Comparison of ENCODE assay signal across 9 cellular contexts in genomic region chr2:191688934-191689695, GRCh38. TPM values are rescaled to one million over a fixed set of nuclear protein-coding genes. Genes with fewer than 3 reads are reported as not detected.
DNase-seq lines count a peak whose midpoint lies in the region; ATAC-seq, FAIRE-seq and TF ChIP-seq lines count a peak whose summit lies in the region.
"Had no signal": no experiment of that assay in that cellular context is flagged by ENCODE, and none has a peak within 500 bp of the region (broad histone marks: within the 10 kb centered on the region; RNA-seq: fewer than 3 reads in every experiment).

No MANE protein-coding gene starts in this region.

- peak overlapping the region; percentile 52 for H3K4me2 ChIP-seq in astrocyte (ENCODE audit: low read length)

- WGBS in tibial nerve, 2 donors, result 69 to 73% methylated on average over 2 of the region's 2 CpGs

- H3K9me3 ChIP-seq in astrocyte (ENCODE audit: insufficient read depth, low read depth, low read length), result no peaks in the 10 kb centered on the region
- H3K9me3 ChIP-seq in tibial nerve, result no peaks in the 10 kb centered on the region
- H3K9me3 ChIP-seq: psoas muscle had no signal

- H3K9ac ChIP-seq in astrocyte (ENCODE audit: low read length), result peak overlapping the region; percentile 60

- H3K27ac ChIP-seq in astrocyte (ENCODE audit: low read depth, low read length), result peak overlapping the region; percentile 74
- H3K27ac ChIP-seq in tibial nerve, result peak overlapping the region in 2 of 4 donors; percentile 28 to 31
- H3K27ac ChIP-seq: psoas muscle had no signal

- ATAC-seq in left lobe of liver (peak; percentile 82), HG03432 (IDR thresholded peaks at IDR 0.05; ENCODE audit: unreplicated experiment) (no peak)

- H3K4me3 ChIP-seq in astrocyte (ENCODE audit: insufficient read depth, low read depth, low read length), result no peak overlapping the region
- no peak overlapping the region for H3K4me3 ChIP-seq in tibial nerve
- H3K4me3 ChIP-seq: psoas muscle had no signal

- H3K9me3 Mint-ChIP-seq in astrocyte (ENCODE audit: unreplicated experiment), result no peaks in the 10 kb centered on the region

- no peaks in the 10 kb centered on the region for H3K27me3 Mint-ChIP-seq in astrocyte (ENCODE audit: low read depth, unreplicated experiment)

- H3K36me3 Mint-ChIP-seq in astrocyte (ENCODE audit: low read depth, unreplicated experiment), result peaks cover 5% of the 10 kb centered on the region

- peak overlapping the region; percentile 90 for H3K27ac Mint-ChIP-seq in astrocyte (ENCODE audit: unreplicated experiment)

- FAIRE-seq in astrocyte (lab: Jason Lieb, UNC), result peak; percentile 99

- DNase-seq in AG08395 (ENCODE audit: low spot score), result peak; percentile 76
- peak; percentile 72 for DNase-seq in HT1080 (ENCODE audit: low read depth)
- peak; percentile 89 for DNase-seq in astrocyte (ENCODE audit: low read depth)
- DNase-seq in left lobe of liver (ENCODE audit: low spot score), result no peak
- DNase-seq in NCI-H2171 treated with DMSO at 0.1 percent for 48 hours (lab: John Stamatoyannopoulos, UW), result no peak
- no peak for DNase-seq in activated CD8-positive, alpha-beta memory T cell treated with anti-CD3 and anti-CD28 coated beads, Interleukin-2, amount 50 U/mL, for 48 hours
- no peak for DNase-seq in tibial nerve (ENCODE audit: low spot score in 2 of 2)
- DNase-seq: psoas muscle had no signal

- no peak overlapping the region for H3K4me3 Mint-ChIP-seq in astrocyte (ENCODE audit: unreplicated experiment)

- H3K4me1 ChIP-seq in astrocyte (ENCODE audit: insufficient read depth, low read length), result peaks cover 63% of the 10 kb centered on the region
- peaks cover 0 to 17% (median 7%) of the 10 kb centered on the region in 4 donors for H3K4me1 ChIP-seq in tibial nerve

- TF ChIP-seq POLR2A in tibial nerve (IDR thresholded peaks at IDR 0.05), result no peak

- H3K79me2 ChIP-seq in astrocyte (ENCODE audit: insufficient read depth, low read length), result peaks cover 5% of the 10 kb centered on the region

- peaks cover 65% of the 10 kb centered on the region for H3K4me1 Mint-ChIP-seq in astrocyte (ENCODE audit: low read depth, unreplicated experiment)

- H3K27me3 ChIP-seq in astrocyte (ENCODE audit: insufficient read depth, low read length), result no peaks in the 10 kb centered on the region
- H3K27me3 ChIP-seq in tibial nerve, result no peaks in the 10 kb centered on the region

- TF ChIP-seq EP300 in tibial nerve (IDR thresholded peaks at IDR 0.05), result peak in 1 of 2 donors; percentile 27

- H2AFZ ChIP-seq in astrocyte (ENCODE audit: low read depth, low read length), result no peak overlapping the region

- H3K36me3 ChIP-seq in astrocyte (ENCODE audit: insufficient read depth, low read length) (peaks cover 46% of the 10 kb centered on the region), tibial nerve (peaks cover 0 to 24% (median 4%) of the 10 kb centered on the region in 3 donors)

- TF ChIP-seq CTCF in astrocyte (IDR thresholded peaks at IDR 0.05; ENCODE audit: insufficient read depth, low read depth, low read length) (no peak), tibial nerve (IDR thresholded peaks at IDR 0.05) (no peak)

- no peaks in the 10 kb centered on the region for H4K20me1 ChIP-seq in astrocyte (ENCODE audit: insufficient read depth, low read length)

RNA-seq across cellular contexts. Expression of gene NABP1, which starts 11.2 kb away (rescaled TPM):
- 39.2 and 48.1 TPM in 2 replicates for total RNA-seq in HT1080 (2014; rRNA removed; shearing (Covaris generic))
- 29.3 and 30.0 TPM in 2 replicates for polyA plus RNA-seq in HT1080 (2015; cell fraction: cytosol; rRNA removed)
- polyA plus RNA-seq in HT1080 (2015; cell fraction: nucleus; rRNA removed), result 326 and 328 TPM in 2 replicates
- total RNA-seq in astrocyte (181 and 213 TPM in 2 replicates), left lobe of liver (5.9 TPM), tibial nerve (10 to 100 TPM; 11.4 to 26.6 (median 22.2) TPM)

Comparison
In these comparisons a context has a peak if more than half of its experiments do, and no peak if none do; other contexts are left out.
1. DNase-seq: peak in AG08395 (single experiment), HT1080 (single experiment) and astrocyte (single experiment); none in left lobe of liver (single experiment), NCI-H2171 treated with DMSO at 0.1 percent for 48 hours (single experiment), activated CD8-positive, alpha-beta memory T cell treated with anti-CD3 and anti-CD28 coated beads, Interleukin-2, amount 50 U/mL, for 48 hours (single experiment) and tibial nerve (0 of 2).